ENCODE assay signal across 12 cellular contexts in the genomic region with DNA sequence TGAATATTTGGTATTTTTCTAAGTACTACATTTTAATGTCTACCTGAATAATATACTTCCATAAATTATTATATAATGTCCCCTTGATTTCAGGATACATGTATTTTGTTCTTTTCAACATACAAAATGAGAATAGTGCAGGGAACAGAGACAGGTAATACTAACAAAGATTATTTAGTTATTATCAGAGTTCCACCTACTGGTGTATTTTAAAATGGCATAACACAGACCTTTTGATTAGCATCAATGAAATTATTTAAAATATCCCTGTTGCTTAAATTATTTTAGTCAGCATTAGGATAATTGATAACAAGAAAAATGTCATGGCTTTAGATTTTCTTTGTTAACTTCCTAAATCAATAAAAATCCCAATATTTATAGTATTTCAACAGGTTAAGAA.
DNase-seq lines count a peak whose midpoint lies in the region; ATAC-seq and TF ChIP-seq lines count a peak whose summit lies in the region.
"Had no signal": no experiment of that assay in that cellular context is flagged by ENCODE, and none has a peak within 500 bp of the region (broad histone marks: within the 10 kb centered on the region; RNA-seq: fewer than 3 reads in every experiment).

No MANE protein-coding gene starts in this region.

- H3K27ac Mint-ChIP-seq in neural crest cell (ENCODE audit: unreplicated experiment): no peak overlapping the region
- H3K27ac Mint-ChIP-seq: activated naive CD4-positive, alpha-beta T cell treated with anti-CD3 and anti-CD28 coated beads, Interleukin-2, amount 50 U/mL, for 72 hours had no signal

- no peaks in the 10 kb centered on the region for H3K4me1 Mint-ChIP-seq in neural crest cell

- peaks cover 53% of the 10 kb centered on the region for H3K27me3 Mint-ChIP-seq in neural crest cell (ENCODE audit: low read depth)

- no peak overlapping the region for H3K4me3 Mint-ChIP-seq in neural crest cell

- no peaks in the 10 kb centered on the region for H3K9me3 Mint-ChIP-seq in neural crest cell
- H3K9me3 Mint-ChIP-seq: activated naive CD4-positive, alpha-beta T cell treated with anti-CD3 and anti-CD28 coated beads, Interleukin-2, amount 50 U/mL, for 72 hours had no signal

- no peak for ATAC-seq in activated CD4-positive, CD25-positive, alpha-beta regulatory T cell treated with anti-CD3 and anti-CD28 coated beads, Interleukin-2, amount 50 U/mL, for 24 hours
- ATAC-seq: activated naive CD4-positive, alpha-beta T cell treated with anti-CD3 and anti-CD28 coated beads, Interleukin-2, amount 50 U/mL, for 72 hours had no signal

- peak; percentile 60 for TF ChIP-seq CTCF in neural crest cell (conservative IDR thresholded peaks at IDR 0.05)

- peak; percentile 5 for DNase-seq in NCI-H2107 treated with DMSO at 0.1 percent for 48 hours (lab: John Stamatoyannopoulos, UW; ENCODE audit: unreplicated experiment)
- no peak for DNase-seq in NCI-H2107 (lab: John Stamatoyannopoulos, UW)
- peak; percentile 18 for DNase-seq in HT-29 (ENCODE audit: low spot score)
- peak; percentile 16 for DNase-seq in SK-MEL-5 (ENCODE audit: low read depth, low spot score)
- no peak for DNase-seq in neural crest cell (ENCODE audit: low read depth, low spot score)
- no peak for DNase-seq in ureter (ENCODE audit: low spot score)
- no peak for DNase-seq in GOT3 (lab: John Stamatoyannopoulos, UW)
- DNase-seq: dorsolateral prefrontal cortex, hypothalamus, NCI-H2081 treated with DMSO at 0.1 percent for 48 hours had no signal

- in situ Hi-C loops in SK-MEL-5 (cut with HindIII; ENCODE audit: low pct_unique_long_range_greater_than_20kb, low sequenced_read_pairs): no loop called here

- H3K36me3 Mint-ChIP-seq in neural crest cell (ENCODE audit: low read depth): no peaks in the 10 kb centered on the region
- H3K36me3 Mint-ChIP-seq: activated naive CD4-positive, alpha-beta T cell treated with anti-CD3 and anti-CD28 coated beads, Interleukin-2, amount 50 U/mL, for 72 hours had no signal

Comparison
In these comparisons a context has a peak if more than half of its experiments do, and no peak if none do; other contexts are left out.
1. DNase-seq: peak in NCI-H2107 treated with DMSO at 0.1 percent for 48 hours (single experiment), HT-29 (single experiment) and SK-MEL-5 (single experiment); none in NCI-H2107 (single experiment), neural crest cell (single experiment), ureter (single experiment) and GOT3 (single experiment).